In genomic region chr3:24947103-24947502, GRCh38 we compare ENCODE assay signal across 34 cellular contexts.
"Had no signal": no experiment of that assay in that cellular context is flagged by ENCODE, and none has a peak within 500 bp of the region (broad histone marks: within the 10 kb centered on the region; RNA-seq: fewer than 3 reads in every experiment).

No MANE protein-coding gene starts in this region.

- H3K36me3 ChIP-seq: MG63 had no signal

- H3K9me3 ChIP-seq: MG63 had no signal

- DNase-seq: Karpas-422, Kasumi-1, MG63, MM.1S, MV-4-11, NCI-H1048, NCI-H1092, NCI-H1092 treated with DMSO at 0.1 percent for 48 hours, NCI-H1105, NCI-H1105 treated with DMSO at 0.1 percent for 48 hours, NCI-H1417, NCI-H1417 treated with DMSO at 0.1 percent for 48 hours, NCI-H1436, NCI-H1436 treated with DMSO at 0.1 percent for 48 hours, NCI-H146, NCI-H1694, NCI-H1694 treated with DMSO at 0.1 percent for 48 hours, NCI-H187, NCI-H187 treated with DMSO at 0.1 percent for 48 hours, NCI-H1930, NCI-H2029, NCI-H2029 treated with DMSO at 0.1 percent for 48 hours, NCI-H2081, NCI-H2081 treated with DMSO at 0.1 percent for 48 hours, NCI-H2107, NCI-H2171, NCI-H2227 treated with DMSO at 0.1 percent for 48 hours, NCI-H226, NCI-H345, NCI-H446, NCI-H446 treated with DMSO at 0.1 percent for 48 hours, NCI-H510A, NCI-H510A treated with DMSO at 0.1 percent for 48 hours, NCI-H524 had no signal

- H3K27me3 ChIP-seq: MG63 had no signal

- H3K4me3 ChIP-seq: MG63 had no signal
